In the genomic region with DNA sequence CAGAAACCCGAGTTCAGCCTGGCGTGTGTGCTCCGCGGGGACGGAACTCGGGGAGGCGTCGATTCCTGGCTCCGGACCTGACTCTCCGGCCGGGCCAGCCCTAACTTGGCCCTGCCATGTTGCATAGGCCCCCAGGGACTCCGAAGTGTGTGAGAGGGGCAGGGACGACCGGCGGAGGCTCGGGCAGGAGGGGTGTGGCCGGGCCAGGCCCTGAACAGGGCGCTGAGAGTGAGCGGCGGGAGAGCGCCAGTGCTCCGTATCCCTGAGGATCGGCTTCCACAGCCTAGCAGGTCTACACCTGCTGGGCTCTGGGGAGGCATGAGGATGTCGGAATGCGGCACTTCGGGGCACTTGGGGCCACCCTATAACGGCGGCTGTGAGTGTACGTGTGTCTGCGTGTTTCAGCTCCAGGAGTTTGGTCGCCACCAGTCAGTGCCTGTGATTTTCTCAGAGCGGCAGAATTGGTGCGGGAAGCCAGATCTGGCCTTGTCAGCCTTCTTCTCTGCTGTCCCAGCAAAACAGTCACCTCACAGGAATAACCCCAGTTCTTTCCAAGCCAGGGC, we compare ENCODE assay signal across 10 cellular contexts. TPM values are rescaled to one million over a fixed set of nuclear protein-coding genes. Genes with fewer than 3 reads are reported as not detected.
A peak's percentile ranks its signal among the peaks of the same experiment; 100 is the strongest.
DNase-seq lines count a peak whose midpoint lies in the region; ATAC-seq and TF ChIP-seq lines count a peak whose summit lies in the region.
"Had no signal": no experiment of that assay in that cellular context is flagged by ENCODE, and none has a peak within 500 bp of the region (broad histone marks: within the 10 kb centered on the region; RNA-seq: fewer than 3 reads in every experiment).

No MANE protein-coding gene starts in this region.

- intact Hi-C loops in Caco-2 (cut with micrococcal nuclease; ENCODE audit: unreplicated experiment): no loop called here
- intact Hi-C loops in Right ventricle myocardium superior (cut with DNase I): no loop called here

- peak in 1 of 2 experiments; percentile 23 for DNase-seq in Caco-2
- peak; percentile 46 for DNase-seq in NCI-H345 (lab: John Stamatoyannopoulos, UW)
- no peak for DNase-seq in Right ventricle myocardium superior
- no peak for DNase-seq in NAMALWA (ENCODE audit: low spot score)
- no peak for DNase-seq in activated T-cell treated with anti-CD3 and anti-CD28 coated beads, Interleukin-2, amount 50 U/mL, for 72 hours
- DNase-seq in stimulated activated naive B cell treated with anti-CD40 and anti-IgM and Interleukin-4, amounts not matched to agents 10 μg/mL and 1 μg/mL and 100 μg/mL, for 72 hours: no peak
- no peak for DNase-seq in activated gamma-delta T cell (lab: John Stamatoyannopoulos, UW)
- DNase-seq: activated CD4-positive, alpha-beta T cell treated with anti-CD3 and anti-CD28 coated beads for 4 hours had no signal

- peak overlapping the region; percentile 72 for H3K4me2 ChIP-seq in parathyroid adenoma (ENCODE audit: low read length)

- no peaks in the 10 kb centered on the region for H3K9me3 Mint-ChIP-seq in Caco-2 (ENCODE audit: unreplicated experiment)
- no peaks in the 10 kb centered on the region for H3K9me3 Mint-ChIP-seq in activated T-cell treated with anti-CD3 and anti-CD28 coated beads, Interleukin-2, amount 50 U/mL, for 72 hours
- H3K9me3 Mint-ChIP-seq in stimulated activated naive B cell treated with anti-CD40 and anti-IgM and Interleukin-4, amounts not matched to agents 10 μg/mL and 1 μg/mL and 100 μg/mL, for 72 hours: no peaks in the 10 kb centered on the region

- no peaks in the 10 kb centered on the region for H3K36me3 ChIP-seq in Caco-2 (ENCODE audit: control insufficient read depth, insufficient read depth, low read length)
- H3K36me3 ChIP-seq in parathyroid adenoma (ENCODE audit: control insufficient read depth, insufficient read depth, low read length): no peaks in the 10 kb centered on the region

- BruUV-seq in Caco-2 (replicated peaks; lab: Mats Ljungman, UMichigan): no TSS peak

- peaks cover 47% of the 10 kb centered on the region for H3K79me2 ChIP-seq in parathyroid adenoma

- H2AFZ ChIP-seq in parathyroid adenoma: peak overlapping the region; percentile 66

- H3K4me1 Mint-ChIP-seq in Caco-2 (ENCODE audit: low read depth, unreplicated experiment): peaks cover 7% of the 10 kb centered on the region
- H3K4me1 Mint-ChIP-seq in activated T-cell treated with anti-CD3 and anti-CD28 coated beads, Interleukin-2, amount 50 U/mL, for 72 hours (ENCODE audit: low read depth): peaks cover 5% of the 10 kb centered on the region
- H3K4me1 Mint-ChIP-seq in stimulated activated naive B cell treated with anti-CD40 and anti-IgM and Interleukin-4, amounts not matched to agents 10 μg/mL and 1 μg/mL and 100 μg/mL, for 72 hours: peaks cover 7 to 13% of the 10 kb centered on the region in 2 donors

- POLR2A ChIA-PET in Caco-2 (lab: Charles Lee): no interaction called here

- CTCF ChIA-PET in Caco-2 (lab: Charles Lee): no interaction called here

- ATAC-seq in Right ventricle myocardium superior (ENCODE audit: poor library complexity): peak; percentile 15
- ATAC-seq in activated T-cell treated with anti-CD3 and anti-CD28 coated beads, Interleukin-2, amount 50 U/mL, for 72 hours (replicated peaks in 1 of 2): no peak
- ATAC-seq in stimulated activated naive B cell treated with anti-CD40 and anti-IgM and Interleukin-4, amounts not matched to agents 10 μg/mL and 1 μg/mL and 100 μg/mL, for 72 hours (replicated peaks): no peak

- peaks cover 14% of the 10 kb centered on the region for H3K4me1 ChIP-seq in Caco-2
- H3K4me1 ChIP-seq in parathyroid adenoma: peaks cover 42% of the 10 kb centered on the region

- no peak overlapping the region for H3K4me3 Mint-ChIP-seq in Caco-2 (ENCODE audit: unreplicated experiment)
- no peak overlapping the region for H3K4me3 Mint-ChIP-seq in activated T-cell treated with anti-CD3 and anti-CD28 coated beads, Interleukin-2, amount 50 U/mL, for 72 hours
- H3K4me3 Mint-ChIP-seq in stimulated activated naive B cell treated with anti-CD40 and anti-IgM and Interleukin-4, amounts not matched to agents 10 μg/mL and 1 μg/mL and 100 μg/mL, for 72 hours: no peak overlapping the region

- peak overlapping the region; percentile 96 for H3K27ac ChIP-seq in parathyroid adenoma

- no peaks in the 10 kb centered on the region for H3K36me3 Mint-ChIP-seq in Caco-2 (ENCODE audit: insufficient read depth, unreplicated experiment)
- H3K36me3 Mint-ChIP-seq in activated T-cell treated with anti-CD3 and anti-CD28 coated beads, Interleukin-2, amount 50 U/mL, for 72 hours (ENCODE audit: insufficient read depth in 2 of 2): no peaks in the 10 kb centered on the region
- H3K36me3 Mint-ChIP-seq in stimulated activated naive B cell treated with anti-CD40 and anti-IgM and Interleukin-4, amounts not matched to agents 10 μg/mL and 1 μg/mL and 100 μg/mL, for 72 hours: no peaks in the 10 kb centered on the region

- TF ChIP-seq CTCF in Caco-2 (IDR thresholded peaks at IDR 0.05; ENCODE audit: insufficient read depth in 1 of 2, low read depth in 1 of 2, low read length in 1 of 2, severe bottlenecking in 1 of 2, unreplicated experiment in 1 of 2): no peak
- TF ChIP-seq CTCF in parathyroid adenoma (IDR thresholded peaks at IDR 0.05): no peak

- H3K27me3 ChIP-seq in Caco-2 (replicated peaks; ENCODE audit: control insufficient read depth, insufficient read depth, low read length): no peaks in the 10 kb centered on the region
- no peaks in the 10 kb centered on the region for H3K27me3 ChIP-seq in parathyroid adenoma (ENCODE audit: control insufficient read depth, insufficient read depth, low read length)

- H3K9me3 ChIP-seq in Caco-2 (no peaks in the 10 kb centered on the region), parathyroid adenoma (ENCODE audit: control insufficient read depth, low read length) (no peaks in the 10 kb centered on the region)

- H3K4me3 ChIP-seq in Caco-2 (ENCODE audit: low read depth, low read length) (peak overlapping the region; percentile 41), parathyroid adenoma (ENCODE audit: low read depth, low read length) (peak overlapping the region; percentile 55)

- peaks cover 17% of the 10 kb centered on the region for H3K27me3 Mint-ChIP-seq in Caco-2 (ENCODE audit: insufficient read depth, unreplicated experiment)
- H3K27me3 Mint-ChIP-seq in activated T-cell treated with anti-CD3 and anti-CD28 coated beads, Interleukin-2, amount 50 U/mL, for 72 hours (ENCODE audit: low read depth): peaks cover 78% of the 10 kb centered on the region
- peaks cover 62 to 73% of the 10 kb centered on the region in 2 donors for H3K27me3 Mint-ChIP-seq in stimulated activated naive B cell treated with anti-CD40 and anti-IgM and Interleukin-4, amounts not matched to agents 10 μg/mL and 1 μg/mL and 100 μg/mL, for 72 hours

- H3K9ac ChIP-seq in parathyroid adenoma: peak overlapping the region; percentile 71

- H3K27ac Mint-ChIP-seq in Caco-2 (ENCODE audit: unreplicated experiment): no peak overlapping the region
- H3K27ac Mint-ChIP-seq in activated T-cell treated with anti-CD3 and anti-CD28 coated beads, Interleukin-2, amount 50 U/mL, for 72 hours: no peak overlapping the region
- H3K27ac Mint-ChIP-seq in stimulated activated naive B cell treated with anti-CD40 and anti-IgM and Interleukin-4, amounts not matched to agents 10 μg/mL and 1 μg/mL and 100 μg/mL, for 72 hours: no peak overlapping the region

RNA-seq across cellular contexts. Expression of gene KCNK3, which starts 0.8 kb away (rescaled TPM):
- total RNA-seq in Caco-2 (2022): 0.09 and 0.36 TPM in 2 replicates
- 2.7 TPM for total RNA-seq in Right ventricle myocardium superior
- total RNA-seq in activated T-cell treated with anti-CD3 and anti-CD28 coated beads, Interleukin-2, amount 50 U/mL, for 72 hours: not detected

RNA-seq across cellular contexts. Expression of gene CIB4, which starts 52.2 kb away (rescaled TPM):
- not detected in 2 replicates for total RNA-seq in Caco-2 (2022)
- total RNA-seq in Right ventricle myocardium superior: not detected
- not detected for total RNA-seq in activated T-cell treated with anti-CD3 and anti-CD28 coated beads, Interleukin-2, amount 50 U/mL, for 72 hours
- total RNA-seq: NCI-H460 had no signal
